8 cellular contexts compared by ENCODE assay signal in genomic region chr7:106425017-106425719, GRCh38.
A peak's percentile ranks its signal among the peaks of the same experiment; 100 is the strongest.
DNase-seq lines count a peak whose midpoint lies in the region; ATAC-seq lines count a peak whose summit lies in the region.

No MANE protein-coding gene starts in this region.

- H3K36me3 ChIP-seq in naive thymus-derived CD4-positive, alpha-beta T cell (ENCODE audit: control insufficient read depth in 2 of 3, insufficient read depth in 3 of 3, low read length in 3 of 3) = no peaks in the 10 kb centered on the region

- no peak overlapping the region for H3K27ac ChIP-seq in naive thymus-derived CD4-positive, alpha-beta T cell (ENCODE audit: low read depth, low read length)

- no peaks in the 10 kb centered on the region for H3K36me3 Mint-ChIP-seq in effector memory CD8-positive, alpha-beta T cell (ENCODE audit: insufficient read depth)
- H3K36me3 Mint-ChIP-seq in naive thymus-derived CD4-positive, alpha-beta T cell = no peaks in the 10 kb centered on the region

- DNase-seq in GM04503 (ENCODE audit: low read depth) (peak; percentile 100), KG1 (lab: John Stamatoyannopoulos, UW) (peak; percentile 9), superior temporal gyrus (ENCODE audit: extremely low spot score) (peak; percentile 23), DMS 273 (lab: John Stamatoyannopoulos, UW; ENCODE audit: unreplicated experiment) (no peak)
- DNase-seq in activated CD4-positive, alpha-beta T cell treated with anti-CD3 and anti-CD28 coated beads for 1 hour = peak; percentile 13
- DNase-seq in effector memory CD8-positive, alpha-beta T cell = peak; percentile 8 to 14 (median 9)
- peak in 2 of 9 donors; percentile 5 to 64 for DNase-seq in naive thymus-derived CD4-positive, alpha-beta T cell

- H3K4me1 Mint-ChIP-seq in effector memory CD8-positive, alpha-beta T cell (ENCODE audit: low read depth in 2 of 2) = peaks cover 0 to 8% of the 10 kb centered on the region in 2 donors
- H3K4me1 Mint-ChIP-seq in naive thymus-derived CD4-positive, alpha-beta T cell = peaks cover 0 to 28% (median 6%) of the 10 kb centered on the region in 7 donors

- no peaks in the 10 kb centered on the region for H3K9me3 Mint-ChIP-seq in effector memory CD8-positive, alpha-beta T cell
- peaks cover 0 to 3% (median 0%) of the 10 kb centered on the region in 11 donors for H3K9me3 Mint-ChIP-seq in naive thymus-derived CD4-positive, alpha-beta T cell

- H3K9me3 ChIP-seq in naive thymus-derived CD4-positive, alpha-beta T cell (ENCODE audit: control insufficient read depth in 2 of 3, low read length in 3 of 3) = no peaks in the 10 kb centered on the region

- H3K27me3 Mint-ChIP-seq in effector memory CD8-positive, alpha-beta T cell = peaks cover 14 to 39% of the 10 kb centered on the region in 2 donors
- H3K27me3 Mint-ChIP-seq in naive thymus-derived CD4-positive, alpha-beta T cell = peaks cover 0 to 36% (median 13%) of the 10 kb centered on the region in 5 donors

- peak; percentile 88 for ATAC-seq in GM21717 (IDR thresholded peaks at IDR 0.05; ENCODE audit: unreplicated experiment)
- peak; percentile 77 for ATAC-seq in effector memory CD8-positive, alpha-beta T cell (replicated peaks)
- peak; percentile 78 for ATAC-seq in naive thymus-derived CD4-positive, alpha-beta T cell

- H3K27ac Mint-ChIP-seq in effector memory CD8-positive, alpha-beta T cell = peak overlapping the region in 1 of 2 donors; percentile 60
- H3K27ac Mint-ChIP-seq in naive thymus-derived CD4-positive, alpha-beta T cell = peak overlapping the region in 1 of 9 donors; percentile 87

- POLR2A ChIA-PET in naive thymus-derived CD4-positive, alpha-beta T cell (lab: Charles Lee) = no interaction called here

- no peaks in the 10 kb centered on the region for H3K27me3 ChIP-seq in naive thymus-derived CD4-positive, alpha-beta T cell (ENCODE audit: control insufficient read depth in 2 of 2, insufficient read depth in 2 of 2, low read length in 2 of 2)

- no peaks in the 10 kb centered on the region for H3K4me1 ChIP-seq in naive thymus-derived CD4-positive, alpha-beta T cell (ENCODE audit: control insufficient read depth in 2 of 2, insufficient read depth in 2 of 2, low read length in 2 of 2)

- H3K4me3 ChIP-seq in naive thymus-derived CD4-positive, alpha-beta T cell (ENCODE audit: low read length) = no peak overlapping the region

- intact Hi-C loops in naive thymus-derived CD4-positive, alpha-beta T cell (cut with micrococcal nuclease) = loop anchor here in 1 of 2 donors (1.0 to 10.0 kb wide), 3 partner anchors 79 to 620 kb away; no protein-coding TSS in a partner anchor

- CTCF ChIA-PET in naive thymus-derived CD4-positive, alpha-beta T cell (lab: Charles Lee) = interaction anchor here (0.5 kb wide), 1 partner anchor 132 kb away, joined by 3 read pairs; no protein-coding TSS in a partner anchor

- H3K4me3 Mint-ChIP-seq in effector memory CD8-positive, alpha-beta T cell = no peak overlapping the region
- H3K4me3 Mint-ChIP-seq in naive thymus-derived CD4-positive, alpha-beta T cell = peak overlapping the region in 1 of 10 donors; percentile 58
